Comparison of ENCODE assay signal across 2 cellular contexts in genomic region chr6:33840064-33840926, GRCh38.
A peak's percentile ranks its signal among the peaks of the same experiment; 100 is the strongest.
TF ChIP-seq lines count a peak whose summit lies in the region.

No MANE protein-coding gene starts in this region.

TF ChIP-seq in K562, 482 proteins besides CTCF, POLR2A, EP300 and RAD21 (continued from another document and continues in another):
- TF ChIP-seq, protein P1, sequence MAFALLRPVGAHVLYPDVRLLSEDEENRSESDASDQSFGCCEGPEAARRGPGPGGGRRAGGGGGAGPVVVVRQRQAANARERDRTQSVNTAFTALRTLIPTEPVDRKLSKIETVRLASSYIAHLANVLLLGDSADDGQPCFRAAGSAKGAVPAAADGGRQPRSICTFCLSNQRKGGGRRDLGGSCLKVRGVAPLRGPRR (CRISPR knock-in tag; IDR thresholded peaks at IDR 0.05), result no peak
- TF ChIP-seq NFIC (IDR thresholded peaks at IDR 0.05) (peak; percentile 64), RUNX1 (IDR thresholded peaks at IDR 0.05; ENCODE audit: low read depth) (0 out of 2 replicates have a peak, but pooled peaks have one; percentile 16), TFE3 (CRISPR knock-in tag; IDR thresholded peaks at IDR 0.05) (peak; percentile 98), KLF6 (CRISPR knock-in tag; IDR thresholded peaks at IDR 0.05; ENCODE audit: borderline replicate concordance) (0 out of 2 replicates have a peak, but pooled peaks have one; percentile 25), RBM17 (IDR thresholded peaks at IDR 0.05; ENCODE audit: borderline replicate concordance, low read depth, low read length) (no peak), KLF16 (IDR thresholded peaks at IDR 0.05) (peak; percentile 37; the same call in 1 of the 2 replicates), MYC (IDR thresholded peaks at IDR 0.05; ENCODE audit: low read depth, low read length) (peak; percentile 44; the same call in 1 of the 2 replicates), MYC (CRISPR knock-in tag; IDR thresholded peaks at IDR 0.05; ENCODE audit: borderline replicate concordance, low read depth) (no peak), ZNF165 (CRISPR knock-in tag; IDR thresholded peaks at IDR 0.05; ENCODE audit: borderline replicate concordance) (no peak), XRCC4 (IDR thresholded peaks at IDR 0.05; ENCODE audit: extremely low read depth, insufficient read depth, insufficient read length) (no peak), ATF3 (IDR thresholded peaks at IDR 0.05) (peak; percentile 97), ATF3 (CRISPR knock-in tag; conservative IDR thresholded peaks at IDR 0.05) (peak; percentile 85)
- TF ChIP-seq, protein P2, sequence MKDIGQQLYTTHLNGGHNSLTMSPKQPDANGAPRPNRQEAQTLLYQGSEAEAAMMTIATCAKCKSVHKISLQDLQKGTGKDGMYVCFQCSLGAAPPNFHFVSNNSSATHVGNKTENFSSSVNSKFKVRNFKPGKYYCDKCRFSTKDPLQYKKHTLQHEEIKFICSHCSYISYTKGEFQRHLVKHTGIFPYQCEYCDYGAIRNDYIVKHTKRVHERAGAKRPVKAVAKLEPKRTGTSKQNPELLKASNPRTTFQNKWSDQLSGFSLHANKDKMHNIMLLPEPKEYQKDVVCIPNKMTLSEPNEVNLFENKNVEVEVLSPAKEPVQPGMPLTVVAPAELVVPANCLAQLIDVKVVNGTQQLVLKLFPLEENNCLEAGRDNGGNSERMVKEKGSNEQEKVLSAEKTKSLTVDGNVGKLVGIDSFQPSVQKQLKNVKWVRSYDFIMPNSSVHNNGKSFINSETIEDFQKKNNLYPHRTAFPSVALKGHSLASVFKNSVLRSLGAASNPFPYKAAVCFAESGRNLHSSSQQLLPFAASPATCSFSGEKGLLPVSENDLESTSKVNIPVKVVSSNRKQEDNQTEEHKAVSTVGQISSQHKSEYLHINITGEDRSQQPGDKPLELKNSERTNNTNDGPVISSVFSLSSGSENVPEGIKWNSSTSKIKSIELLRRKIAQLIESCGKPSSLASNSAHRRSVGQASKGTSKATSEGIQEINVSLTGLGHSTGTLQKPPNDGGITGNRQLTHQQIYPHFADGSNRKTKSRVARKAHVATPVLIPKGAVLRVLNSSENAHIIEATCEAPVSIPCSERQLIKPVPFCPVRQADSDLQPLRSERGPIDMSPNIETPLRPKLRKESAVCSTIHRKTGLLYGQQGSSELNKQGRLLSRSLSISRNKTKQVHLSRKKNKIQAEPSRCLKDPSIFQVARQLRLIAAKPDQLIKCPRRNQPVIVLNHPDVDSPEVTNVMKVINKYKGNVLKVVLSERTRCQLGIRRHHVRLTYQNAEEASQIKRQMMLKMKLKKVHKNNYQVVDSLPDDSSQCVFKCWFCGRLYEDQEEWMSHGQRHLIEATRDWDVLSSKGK (CRISPR knock-in tag; IDR thresholded peaks at IDR 0.05), result peak; percentile 22; the same call in 1 of the 2 replicates
- TF ChIP-seq, protein P3, sequence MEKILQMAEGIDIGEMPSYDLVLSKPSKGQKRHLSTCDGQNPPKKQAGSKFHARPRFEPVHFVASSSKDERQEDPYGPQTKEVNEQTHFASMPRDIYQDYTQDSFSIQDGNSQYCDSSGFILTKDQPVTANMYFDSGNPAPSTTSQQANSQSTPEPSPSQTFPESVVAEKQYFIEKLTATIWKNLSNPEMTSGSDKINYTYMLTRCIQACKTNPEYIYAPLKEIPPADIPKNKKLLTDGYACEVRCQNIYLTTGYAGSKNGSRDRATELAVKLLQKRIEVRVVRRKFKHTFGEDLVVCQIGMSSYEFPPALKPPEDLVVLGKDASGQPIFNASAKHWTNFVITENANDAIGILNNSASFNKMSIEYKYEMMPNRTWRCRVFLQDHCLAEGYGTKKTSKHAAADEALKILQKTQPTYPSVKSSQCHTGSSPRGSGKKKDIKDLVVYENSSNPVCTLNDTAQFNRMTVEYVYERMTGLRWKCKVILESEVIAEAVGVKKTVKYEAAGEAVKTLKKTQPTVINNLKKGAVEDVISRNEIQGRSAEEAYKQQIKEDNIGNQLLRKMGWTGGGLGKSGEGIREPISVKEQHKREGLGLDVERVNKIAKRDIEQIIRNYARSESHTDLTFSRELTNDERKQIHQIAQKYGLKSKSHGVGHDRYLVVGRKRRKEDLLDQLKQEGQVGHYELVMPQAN (IDR thresholded peaks at IDR 0.05; ENCODE audit: borderline replicate concordance), result no peak; the same call in 1 of the 2 replicates

TF ChIP-seq in HepG2, 621 proteins besides CTCF, POLR2A, EP300 and RAD21 (continued from another document and continues in another):
- no peak for TF ChIP-seq LRRFIP1 (CRISPR knock-in tag; conservative IDR thresholded peaks at IDR 0.05)
- TF ChIP-seq, protein P4, sequence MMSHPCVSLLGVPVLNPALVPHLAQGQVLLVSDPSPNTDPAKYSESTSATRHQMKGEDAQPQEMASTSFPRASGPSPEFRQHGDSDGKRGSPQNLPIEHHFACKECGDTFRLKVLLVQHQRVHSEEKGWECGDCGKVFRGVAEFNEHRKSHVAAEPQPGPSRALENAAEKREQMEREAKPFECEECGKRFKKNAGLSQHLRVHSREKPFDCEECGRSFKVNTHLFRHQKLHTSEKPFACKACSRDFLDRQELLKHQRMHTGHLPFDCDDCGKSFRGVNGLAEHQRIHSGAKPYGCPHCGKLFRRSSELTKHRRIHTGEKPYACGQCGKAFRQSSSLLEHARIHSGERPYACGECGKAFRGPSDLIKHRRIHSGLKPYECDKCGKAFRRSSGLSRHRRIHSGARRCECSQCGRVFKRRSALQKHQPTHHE (CRISPR knock-in tag; IDR thresholded peaks at IDR 0.05; ENCODE audit: borderline replicate concordance), result no peak
- peak; percentile 30; the same call in 1 of the 2 replicates for TF ChIP-seq ZBTB10 (CRISPR knock-in tag; IDR thresholded peaks at IDR 0.05; ENCODE audit: borderline replicate concordance)
- TF ChIP-seq, protein P5, sequence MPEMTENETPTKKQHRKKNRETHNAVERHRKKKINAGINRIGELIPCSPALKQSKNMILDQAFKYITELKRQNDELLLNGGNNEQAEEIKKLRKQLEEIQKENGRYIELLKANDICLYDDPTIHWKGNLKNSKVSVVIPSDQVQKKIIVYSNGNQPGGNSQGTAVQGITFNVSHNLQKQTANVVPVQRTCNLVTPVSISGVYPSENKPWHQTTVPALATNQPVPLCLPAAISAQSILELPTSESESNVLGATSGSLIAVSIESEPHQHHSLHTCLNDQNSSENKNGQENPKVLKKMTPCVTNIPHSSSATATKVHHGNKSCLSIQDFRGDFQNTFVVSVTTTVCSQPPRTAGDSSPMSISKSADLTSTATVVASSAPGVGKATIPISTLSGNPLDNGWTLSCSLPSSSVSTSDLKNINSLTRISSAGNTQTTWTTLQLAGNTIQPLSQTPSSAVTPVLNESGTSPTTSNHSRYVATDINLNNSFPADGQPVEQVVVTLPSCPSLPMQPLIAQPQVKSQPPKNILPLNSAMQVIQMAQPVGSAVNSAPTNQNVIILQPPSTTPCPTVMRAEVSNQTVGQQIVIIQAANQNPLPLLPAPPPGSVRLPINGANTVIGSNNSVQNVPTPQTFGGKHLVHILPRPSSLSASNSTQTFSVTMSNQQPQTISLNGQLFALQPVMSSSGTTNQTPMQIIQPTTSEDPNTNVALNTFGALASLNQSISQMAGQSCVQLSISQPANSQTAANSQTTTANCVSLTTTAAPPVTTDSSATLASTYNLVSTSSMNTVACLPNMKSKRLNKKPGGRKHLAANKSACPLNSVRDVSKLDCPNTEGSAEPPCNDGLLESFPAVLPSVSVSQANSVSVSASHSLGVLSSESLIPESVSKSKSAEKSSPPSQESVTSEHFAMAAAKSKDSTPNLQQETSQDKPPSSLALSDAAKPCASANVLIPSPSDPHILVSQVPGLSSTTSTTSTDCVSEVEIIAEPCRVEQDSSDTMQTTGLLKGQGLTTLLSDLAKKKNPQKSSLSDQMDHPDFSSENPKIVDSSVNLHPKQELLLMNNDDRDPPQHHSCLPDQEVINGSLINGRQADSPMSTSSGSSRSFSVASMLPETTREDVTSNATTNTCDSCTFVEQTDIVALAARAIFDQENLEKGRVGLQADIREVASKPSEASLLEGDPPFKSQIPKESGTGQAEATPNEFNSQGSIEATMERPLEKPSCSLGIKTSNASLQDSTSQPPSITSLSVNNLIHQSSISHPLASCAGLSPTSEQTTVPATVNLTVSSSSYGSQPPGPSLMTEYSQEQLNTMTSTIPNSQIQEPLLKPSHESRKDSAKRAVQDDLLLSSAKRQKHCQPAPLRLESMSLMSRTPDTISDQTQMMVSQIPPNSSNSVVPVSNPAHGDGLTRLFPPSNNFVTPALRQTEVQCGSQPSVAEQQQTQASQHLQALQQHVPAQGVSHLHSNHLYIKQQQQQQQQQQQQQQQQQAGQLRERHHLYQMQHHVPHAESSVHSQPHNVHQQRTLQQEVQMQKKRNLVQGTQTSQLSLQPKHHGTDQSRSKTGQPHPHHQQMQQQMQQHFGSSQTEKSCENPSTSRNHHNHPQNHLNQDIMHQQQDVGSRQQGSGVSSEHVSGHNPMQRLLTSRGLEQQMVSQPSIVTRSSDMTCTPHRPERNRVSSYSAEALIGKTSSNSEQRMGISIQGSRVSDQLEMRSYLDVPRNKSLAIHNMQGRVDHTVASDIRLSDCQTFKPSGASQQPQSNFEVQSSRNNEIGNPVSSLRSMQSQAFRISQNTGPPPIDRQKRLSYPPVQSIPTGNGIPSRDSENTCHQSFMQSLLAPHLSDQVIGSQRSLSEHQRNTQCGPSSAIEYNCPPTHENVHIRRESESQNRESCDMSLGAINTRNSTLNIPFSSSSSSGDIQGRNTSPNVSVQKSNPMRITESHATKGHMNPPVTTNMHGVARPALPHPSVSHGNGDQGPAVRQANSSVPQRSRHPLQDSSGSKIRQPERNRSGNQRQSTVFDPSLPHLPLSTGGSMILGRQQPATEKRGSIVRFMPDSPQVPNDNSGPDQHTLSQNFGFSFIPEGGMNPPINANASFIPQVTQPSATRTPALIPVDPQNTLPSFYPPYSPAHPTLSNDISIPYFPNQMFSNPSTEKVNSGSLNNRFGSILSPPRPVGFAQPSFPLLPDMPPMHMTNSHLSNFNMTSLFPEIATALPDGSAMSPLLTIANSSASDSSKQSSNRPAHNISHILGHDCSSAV (CRISPR knock-in tag; IDR thresholded peaks at IDR 0.05; ENCODE audit: borderline replicate concordance), result no peak
- peak; percentile 75 for TF ChIP-seq DMAP1 (CRISPR knock-in tag; IDR thresholded peaks at IDR 0.05)
- no peak for TF ChIP-seq ZNF24 (IDR thresholded peaks at IDR 0.05)
- TF ChIP-seq ZNF3 (CRISPR knock-in tag; IDR thresholded peaks at IDR 0.05), result 0 out of 2 replicates have a peak, but pooled peaks have one; percentile 46
- no peak for TF ChIP-seq AFF4 (CRISPR knock-in tag; IDR thresholded peaks at IDR 0.05)
- TF ChIP-seq CBX2 (IDR thresholded peaks at IDR 0.05; ENCODE audit: low read depth, low read length), result no peak
- no peak for TF ChIP-seq CBX2 (CRISPR knock-in tag; IDR thresholded peaks at IDR 0.05; ENCODE audit: low read depth)
- peak; percentile 62 for TF ChIP-seq SPEN (CRISPR knock-in tag; IDR thresholded peaks at IDR 0.05; ENCODE audit: low read depth)
- peak; percentile 84 for TF ChIP-seq HDAC2 (CRISPR knock-in tag; IDR thresholded peaks at IDR 0.05)
- TF ChIP-seq ZNF558 (CRISPR knock-in tag; IDR thresholded peaks at IDR 0.05; ENCODE audit: borderline replicate concordance), result no peak
- TF ChIP-seq STAT5B (CRISPR knock-in tag; IDR thresholded peaks at IDR 0.05), result 0 out of 2 replicates have a peak, but pooled peaks have one; percentile 24
- peak; percentile 55; the same call in 1 of the 2 replicates for TF ChIP-seq HOXA3 (CRISPR knock-in tag; IDR thresholded peaks at IDR 0.05)
- peak; percentile 86; the same call in 1 of the 2 replicates for TF ChIP-seq XBP1 (CRISPR knock-in tag; IDR thresholded peaks at IDR 0.05)
